2 cellular contexts compared by ENCODE assay signal in genomic region chr10:17722317-17723014, GRCh38. TPM values are rescaled to one million over a fixed set of nuclear protein-coding genes. Genes with fewer than 3 reads are reported as not detected.
"Had no signal": no experiment of that assay in that cellular context is flagged by ENCODE, and none has a peak within 500 bp of the region (broad histone marks: within the 10 kb centered on the region; RNA-seq: fewer than 3 reads in every experiment).

No MANE protein-coding gene starts in this region.

RNA-seq across cellular contexts. Expression of gene TMEM236, which starts 29.5 kb away (rescaled TPM):
- total RNA-seq: activated naive CD4-positive, alpha-beta T cell treated with anti-CD3 and anti-CD28 coated beads for 36 hours; activated T-helper 1 cell treated with anti-CD3 and anti-CD28 coated beads, Interleukin-12 subunit alpha, Interleukin-12 subunit beta, Interleukin-2, Interleukin-4 antibody, amounts not matched to agents 30 ng/mL and 10 ng/mL and 1 ng/mL, durations not matched to agents 14 hours and 24 hours and 36 hours had no signal
